In the genomic region with DNA sequence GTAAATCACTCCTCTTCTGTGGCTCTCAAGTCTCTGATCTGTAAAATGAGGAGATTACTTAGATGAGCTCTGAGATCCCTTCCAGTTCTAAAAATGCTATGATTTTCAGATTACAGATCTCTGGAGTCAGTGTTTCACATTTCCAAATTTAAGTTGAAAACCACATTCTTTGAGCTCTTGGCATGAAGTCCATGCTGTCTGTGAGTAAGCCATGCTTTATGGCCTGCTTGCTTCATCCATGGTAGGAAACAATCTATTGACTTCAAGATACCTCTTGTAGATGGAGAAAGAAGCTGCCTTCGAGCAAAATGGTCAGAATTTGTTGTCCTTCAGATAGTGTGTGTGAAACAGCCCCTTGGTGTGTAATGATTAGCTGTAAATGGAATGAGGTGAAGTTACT, we compare ENCODE assay signal across 20 cellular contexts.
"Had no signal": no experiment of that assay in that cellular context is flagged by ENCODE, and none has a peak within 500 bp of the region (broad histone marks: within the 10 kb centered on the region; RNA-seq: fewer than 3 reads in every experiment).

No MANE protein-coding gene starts in this region.

- H3K27ac ChIP-seq: esophagus muscularis mucosa, lower lobe of right lung, vagina, VCaP had no signal

- H3K27me3 Mint-ChIP-seq: activated CD4-positive, alpha-beta T cell treated with anti-CD3 and anti-CD28 coated beads, Interleukin-2, amount 10 ng/mL, durations not matched to agents 7 days and 5 days; activated naive CD4-positive, alpha-beta T cell treated with anti-CD3 and anti-CD28 coated beads, Interleukin-2, amount 50 U/mL, for 24 hours; central memory CD8-positive, alpha-beta T cell had no signal

- DNase-seq: activated CD4-positive, alpha-beta T cell treated with anti-CD3 and anti-CD28 coated beads, Interleukin-2, amount 10 ng/mL, durations not matched to agents 7 days and 5 days; activated gamma-delta T cell treated with Interleukin-2 at 50 U/mL for 16 hours; activated T-cell treated with anti-CD3 and anti-CD28 coated beads, Interleukin-2, amount 50 U/mL, for 1 hour; kidney; lower lobe of right lung; naive B cell; nucleus accumbens; sigmoid colon; stimulated activated CD4-positive, alpha-beta T cell treated with anti-CD3 and anti-CD28 coated beads, Interleukin-4, amount 100 ng/mL, for 1 hour; stimulated activated naive CD4-positive, alpha-beta T cell treated with Interleukin-2 at 50 U/mL for 16 hours; substantia nigra had no signal

- H3K27ac Mint-ChIP-seq: activated CD4-positive, alpha-beta T cell treated with anti-CD3 and anti-CD28 coated beads, Interleukin-2, amount 10 ng/mL, durations not matched to agents 7 days and 5 days; activated naive CD4-positive, alpha-beta T cell treated with anti-CD3 and anti-CD28 coated beads, Interleukin-2, amount 50 U/mL, for 24 hours; naive B cell had no signal

- H3K4me3 ChIP-seq: ascending aorta, coronary artery, esophagus muscularis mucosa, lower lobe of right lung, sigmoid colon, tibial nerve, vagina had no signal

- H3K36me3 Mint-ChIP-seq: activated naive CD4-positive, alpha-beta T cell treated with anti-CD3 and anti-CD28 coated beads, Interleukin-2, amount 50 U/mL, for 24 hours; naive B cell had no signal

- H3K36me3 ChIP-seq: ascending aorta, esophagus muscularis mucosa, lower lobe of right lung, sigmoid colon, tibial nerve, vagina had no signal

- H3K9me3 Mint-ChIP-seq: activated CD4-positive, alpha-beta T cell treated with anti-CD3 and anti-CD28 coated beads, Interleukin-2, amount 10 ng/mL, durations not matched to agents 7 days and 5 days; activated naive CD4-positive, alpha-beta T cell treated with anti-CD3 and anti-CD28 coated beads, Interleukin-2, amount 50 U/mL, for 24 hours; central memory CD8-positive, alpha-beta T cell; naive B cell had no signal

- ATAC-seq: activated CD4-positive, CD25-positive, alpha-beta regulatory T cell treated with anti-CD3 and anti-CD28 coated beads, Interleukin-2, amount 50 U/mL, for 24 hours; lower lobe of right lung had no signal

- H3K9me3 ChIP-seq: ascending aorta, esophagus muscularis mucosa, lower lobe of right lung, sigmoid colon, tibial nerve, vagina had no signal

- H3K4me1 Mint-ChIP-seq: activated CD4-positive, alpha-beta T cell treated with anti-CD3 and anti-CD28 coated beads, Interleukin-2, amount 10 ng/mL, durations not matched to agents 7 days and 5 days; activated naive CD4-positive, alpha-beta T cell treated with anti-CD3 and anti-CD28 coated beads, Interleukin-2, amount 50 U/mL, for 24 hours; central memory CD8-positive, alpha-beta T cell; naive B cell had no signal

- H3K27me3 ChIP-seq: ascending aorta, esophagus muscularis mucosa, sigmoid colon, tibial nerve, vagina had no signal

- H3K4me3 Mint-ChIP-seq: activated CD4-positive, alpha-beta T cell treated with anti-CD3 and anti-CD28 coated beads, Interleukin-2, amount 10 ng/mL, durations not matched to agents 7 days and 5 days; activated naive CD4-positive, alpha-beta T cell treated with anti-CD3 and anti-CD28 coated beads, Interleukin-2, amount 50 U/mL, for 24 hours; central memory CD8-positive, alpha-beta T cell; naive B cell had no signal

- H3K4me1 ChIP-seq: vagina had no signal
